Comparison of ENCODE assay signal across 8 cellular contexts in the genomic region with DNA sequence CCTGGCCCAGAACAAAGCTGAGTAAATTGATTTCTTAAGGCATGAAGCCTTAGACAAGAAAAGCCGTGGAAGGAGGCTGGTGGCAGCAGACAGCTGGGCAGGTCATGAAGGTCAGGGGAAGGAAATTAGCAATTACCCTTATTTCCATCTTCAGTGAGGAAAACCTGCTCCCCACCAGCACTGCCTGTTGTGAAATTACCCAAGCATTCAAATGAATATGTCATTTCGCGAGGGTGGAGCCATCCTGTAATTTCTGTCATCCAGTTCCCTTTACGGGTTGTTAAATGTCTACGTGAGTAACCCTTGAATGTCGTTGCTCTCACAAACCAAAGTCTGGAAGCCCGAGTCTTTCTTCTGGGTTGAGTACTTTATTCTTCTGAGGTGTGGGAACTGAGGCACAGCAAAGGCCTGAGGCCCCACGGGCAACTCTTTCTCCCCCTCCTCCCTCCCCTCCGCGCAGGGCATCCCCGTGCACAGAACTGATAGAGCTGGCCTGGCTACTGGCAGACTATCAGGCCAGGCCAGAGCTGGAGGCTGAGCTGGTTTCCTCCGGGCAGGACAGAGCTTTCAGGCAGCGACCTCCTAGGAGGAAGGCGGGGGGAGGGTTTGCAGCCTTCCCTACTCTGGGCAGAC. TPM values are rescaled to one million over a fixed set of nuclear protein-coding genes. Genes with fewer than 3 reads are reported as not detected.
DNase-seq lines count a peak whose midpoint lies in the region; ATAC-seq and TF ChIP-seq lines count a peak whose summit lies in the region.

No MANE protein-coding gene starts in this region.

- intact Hi-C loops in activated B cell treated with CpG ODN at 0.5 μM for 24 hours (cut with micrococcal nuclease) (loop anchor here (1.0 to 10.0 kb wide), 14 partner anchors 22 to 1292 kb away; a partner anchor contains a TSS), sciatic nerve (cut with DNase I) (loop anchor here (10.0 kb wide), 1 partner anchor 222 kb away; a partner anchor contains a TSS)

- H3K27me3 Mint-ChIP-seq in activated B cell treated with CpG ODN at 0.5 μM for 24 hours, result no peaks in the 10 kb centered on the region

- TF ChIP-seq CTCF in activated B cell treated with CpG ODN at 0.5 μM for 24 hours (IDR thresholded peaks at IDR 0.05) (no peak), right atrium auricular region (IDR thresholded peaks at IDR 0.05) (peak in 1 of 2 donors; percentile 29)

- H3K27me3 ChIP-seq in right atrium auricular region, result no peaks in the 10 kb centered on the region

- H3K4me3 Mint-ChIP-seq in activated B cell treated with CpG ODN at 0.5 μM for 24 hours, result peak overlapping the region; percentile 72

- H3K27ac ChIP-seq in right atrium auricular region, result no peak overlapping the region

- DNase-seq in activated B cell treated with CpG ODN at 0.5 μM for 24 hours (no peak), right atrium auricular region (ENCODE audit: low spot score) (peak; percentile 63), sciatic nerve (ENCODE audit: low spot score) (no peak), NCI-H1105 treated with DMSO at 0.1 percent for 48 hours (lab: John Stamatoyannopoulos, UW) (no peak), NCI-H82 (lab: John Stamatoyannopoulos, UW) (no peak), NAMALWA (ENCODE audit: low spot score) (no peak)

- ATAC-seq in GM19035 (IDR thresholded peaks at IDR 0.05; ENCODE audit: unreplicated experiment), result peak; percentile 13
- ATAC-seq in HG03354 (IDR thresholded peaks at IDR 0.05; ENCODE audit: poor library complexity, severe bottlenecking, unreplicated experiment), result peak; percentile 22
- ATAC-seq in activated B cell treated with CpG ODN at 0.5 μM for 24 hours (ENCODE audit: low read depth), result peak; percentile 38
- peak; percentile 69 for ATAC-seq in sciatic nerve

- H3K36me3 ChIP-seq in right atrium auricular region, result no peaks in the 10 kb centered on the region

- POLR2A ChIA-PET in activated B cell treated with CpG ODN at 0.5 μM for 24 hours (lab: Charles Lee), result interaction anchor here (1.2 to 2.4 kb wide), 3 partner anchors 223 to 676 kb away, joined by 4 to 12 read pairs (median 7); a partner anchor contains a TSS

- H3K4me1 ChIP-seq in right atrium auricular region, result peaks cover 0 to 11% of the 10 kb centered on the region in 2 donors

- H3K36me3 Mint-ChIP-seq in activated B cell treated with CpG ODN at 0.5 μM for 24 hours (ENCODE audit: low read depth), result no peaks in the 10 kb centered on the region

- H3K27ac Mint-ChIP-seq in activated B cell treated with CpG ODN at 0.5 μM for 24 hours, result peak overlapping the region; percentile 54

- CTCF ChIA-PET in activated B cell treated with CpG ODN at 0.5 μM for 24 hours (lab: Charles Lee), result interaction anchor here (0.6 to 5.6 kb wide), 14 partner anchors 30 to 1291 kb away, joined by 3 to 54 read pairs (median 4); a partner anchor contains a TSS

- no peaks in the 10 kb centered on the region for H3K9me3 ChIP-seq in right atrium auricular region

- peak overlapping the region in 1 of 2 donors; percentile 20 for H3K4me3 ChIP-seq in right atrium auricular region

- no peaks in the 10 kb centered on the region for H3K9me3 Mint-ChIP-seq in activated B cell treated with CpG ODN at 0.5 μM for 24 hours

- peaks cover 24% of the 10 kb centered on the region for H3K4me1 Mint-ChIP-seq in activated B cell treated with CpG ODN at 0.5 μM for 24 hours

RNA-seq across cellular contexts. Expression of a gene that starts 22.0 kb away (rescaled TPM):
- total RNA-seq in activated B cell treated with CpG ODN at 0.5 μM for 24 hours (14.5 and 16.9 TPM in 2 replicates), right atrium auricular region (100 to 1,000 TPM; 109 to 201 TPM), sciatic nerve (56.4 TPM)

RNA-seq across cellular contexts. Expression of a gene that starts 29.7 kb away (rescaled TPM):
- 23.9 and 26.0 TPM in 2 replicates for total RNA-seq in activated B cell treated with CpG ODN at 0.5 μM for 24 hours
- 1 to 10 TPM; 7.2 to 8.6 TPM for total RNA-seq in right atrium auricular region
- total RNA-seq in sciatic nerve, result 24.6 TPM

Comparison
In these comparisons a context has a peak if more than half of its experiments do, and no peak if none do; other contexts are left out.
1. ATAC-seq: peak in every context shown above with its lines; median percentile 69 in sciatic nerve; 38 in activated B cell treated with CpG ODN at 0.5 μM for 24 hours; 22 in HG03354; 13 in GM19035.